In the genomic region with DNA sequence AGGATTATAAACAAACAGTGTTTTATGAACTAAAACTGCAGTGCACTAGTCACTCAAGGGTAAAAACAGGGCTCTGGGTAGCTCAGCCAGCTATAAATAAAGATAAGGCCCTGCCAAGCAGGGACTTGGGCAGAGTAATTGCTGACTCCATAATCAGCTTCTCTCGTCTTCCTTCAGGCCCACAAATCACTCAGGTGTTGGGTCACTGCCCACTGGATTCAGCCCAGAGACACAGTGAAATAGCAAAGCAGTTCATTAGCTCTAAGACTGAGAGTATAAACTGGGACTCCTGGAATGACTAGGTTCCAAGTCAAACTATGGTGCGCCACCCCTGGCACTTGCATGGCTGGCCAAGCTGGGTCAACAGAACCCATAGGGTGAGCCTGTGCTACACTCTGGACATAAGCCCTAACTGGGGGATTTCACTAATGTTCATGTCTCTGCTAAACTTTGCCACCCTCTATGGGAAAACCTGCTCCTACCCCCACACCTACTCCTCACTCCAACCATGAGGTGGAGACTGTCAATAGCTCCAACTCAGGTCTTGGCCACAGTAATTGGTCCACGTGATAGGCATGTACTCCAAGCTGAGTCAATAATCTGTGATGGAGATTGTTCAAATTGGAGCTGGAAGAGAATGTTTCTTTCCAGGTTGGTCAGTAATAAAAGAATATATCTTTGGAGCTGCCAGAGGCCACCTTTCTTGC, we compare ENCODE assay signal across 1 cellular context.
TF ChIP-seq lines count a peak whose summit lies in the region.

No MANE protein-coding gene starts in this region.

TF ChIP-seq in SK-N-SH, 30 proteins besides CTCF, POLR2A, EP300 and RAD21 (continued from another document):
- TF ChIP-seq, protein P1, sequence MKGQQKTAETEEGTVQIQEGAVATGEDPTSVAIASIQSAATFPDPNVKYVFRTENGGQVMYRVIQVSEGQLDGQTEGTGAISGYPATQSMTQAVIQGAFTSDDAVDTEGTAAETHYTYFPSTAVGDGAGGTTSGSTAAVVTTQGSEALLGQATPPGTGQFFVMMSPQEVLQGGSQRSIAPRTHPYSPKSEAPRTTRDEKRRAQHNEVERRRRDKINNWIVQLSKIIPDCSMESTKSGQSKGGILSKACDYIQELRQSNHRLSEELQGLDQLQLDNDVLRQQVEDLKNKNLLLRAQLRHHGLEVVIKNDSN (IDR thresholded peaks at IDR 0.05; ENCODE audit: borderline replicate concordance, low read depth) = no peak
- TF ChIP-seq GABPA (IDR thresholded peaks at IDR 0.05; ENCODE audit: low read depth) = no peak
- TF ChIP-seq, protein P2, sequence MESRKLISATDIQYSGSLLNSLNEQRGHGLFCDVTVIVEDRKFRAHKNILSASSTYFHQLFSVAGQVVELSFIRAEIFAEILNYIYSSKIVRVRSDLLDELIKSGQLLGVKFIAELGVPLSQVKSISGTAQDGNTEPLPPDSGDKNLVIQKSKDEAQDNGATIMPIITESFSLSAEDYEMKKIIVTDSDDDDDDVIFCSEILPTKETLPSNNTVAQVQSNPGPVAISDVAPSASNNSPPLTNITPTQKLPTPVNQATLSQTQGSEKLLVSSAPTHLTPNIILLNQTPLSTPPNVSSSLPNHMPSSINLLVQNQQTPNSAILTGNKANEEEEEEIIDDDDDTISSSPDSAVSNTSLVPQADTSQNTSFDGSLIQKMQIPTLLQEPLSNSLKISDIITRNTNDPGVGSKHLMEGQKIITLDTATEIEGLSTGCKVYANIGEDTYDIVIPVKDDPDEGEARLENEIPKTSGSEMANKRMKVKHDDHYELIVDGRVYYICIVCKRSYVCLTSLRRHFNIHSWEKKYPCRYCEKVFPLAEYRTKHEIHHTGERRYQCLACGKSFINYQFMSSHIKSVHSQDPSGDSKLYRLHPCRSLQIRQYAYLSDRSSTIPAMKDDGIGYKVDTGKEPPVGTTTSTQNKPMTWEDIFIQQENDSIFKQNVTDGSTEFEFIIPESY (IDR thresholded peaks at IDR 0.05; ENCODE audit: borderline replicate concordance, low read depth) = no peak
- TF ChIP-seq RFX5 (IDR thresholded peaks at IDR 0.05; ENCODE audit: low read length) = peak; percentile 62; the same call in 1 of the 2 replicates
- TF ChIP-seq TAF1 (IDR thresholded peaks at IDR 0.05; ENCODE audit: borderline replicate concordance, low read depth, low read length) = no peak
- no peak for TF ChIP-seq JUND (IDR thresholded peaks at IDR 0.05)
- no peak for TF ChIP-seq SMC3 (IDR thresholded peaks at IDR 0.05; ENCODE audit: low read depth, low read length)
- no peak for TF ChIP-seq POLR2AphosphoS5 (IDR thresholded peaks at IDR 0.05; ENCODE audit: low read depth, low read length)
- TF ChIP-seq MXI1 (IDR thresholded peaks at IDR 0.05; ENCODE audit: low read depth, low read length) = no peak
- TF ChIP-seq ELF1 (IDR thresholded peaks at IDR 0.05) = no peak
- no peak for TF ChIP-seq FOXM1 (IDR thresholded peaks at IDR 0.05; ENCODE audit: low read depth)
- TF ChIP-seq RXRA (IDR thresholded peaks at IDR 0.05; ENCODE audit: borderline replicate concordance, low read depth) = no peak
- TF ChIP-seq, protein P3, sequence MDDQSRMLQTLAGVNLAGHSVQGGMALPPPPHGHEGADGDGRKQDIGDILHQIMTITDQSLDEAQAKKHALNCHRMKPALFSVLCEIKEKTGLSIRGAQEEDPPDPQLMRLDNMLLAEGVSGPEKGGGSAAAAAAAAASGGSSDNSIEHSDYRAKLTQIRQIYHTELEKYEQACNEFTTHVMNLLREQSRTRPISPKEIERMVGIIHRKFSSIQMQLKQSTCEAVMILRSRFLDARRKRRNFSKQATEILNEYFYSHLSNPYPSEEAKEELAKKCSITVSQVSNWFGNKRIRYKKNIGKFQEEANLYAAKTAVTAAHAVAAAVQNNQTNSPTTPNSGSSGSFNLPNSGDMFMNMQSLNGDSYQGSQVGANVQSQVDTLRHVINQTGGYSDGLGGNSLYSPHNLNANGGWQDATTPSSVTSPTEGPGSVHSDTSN (IDR thresholded peaks at IDR 0.05) = peak; percentile 22; the same call in 1 of the 2 replicates
- no peak for TF ChIP-seq EZH2phosphoT487 (IDR thresholded peaks at IDR 0.05; ENCODE audit: borderline replicate concordance, low read depth)
- TF ChIP-seq, protein P4, sequence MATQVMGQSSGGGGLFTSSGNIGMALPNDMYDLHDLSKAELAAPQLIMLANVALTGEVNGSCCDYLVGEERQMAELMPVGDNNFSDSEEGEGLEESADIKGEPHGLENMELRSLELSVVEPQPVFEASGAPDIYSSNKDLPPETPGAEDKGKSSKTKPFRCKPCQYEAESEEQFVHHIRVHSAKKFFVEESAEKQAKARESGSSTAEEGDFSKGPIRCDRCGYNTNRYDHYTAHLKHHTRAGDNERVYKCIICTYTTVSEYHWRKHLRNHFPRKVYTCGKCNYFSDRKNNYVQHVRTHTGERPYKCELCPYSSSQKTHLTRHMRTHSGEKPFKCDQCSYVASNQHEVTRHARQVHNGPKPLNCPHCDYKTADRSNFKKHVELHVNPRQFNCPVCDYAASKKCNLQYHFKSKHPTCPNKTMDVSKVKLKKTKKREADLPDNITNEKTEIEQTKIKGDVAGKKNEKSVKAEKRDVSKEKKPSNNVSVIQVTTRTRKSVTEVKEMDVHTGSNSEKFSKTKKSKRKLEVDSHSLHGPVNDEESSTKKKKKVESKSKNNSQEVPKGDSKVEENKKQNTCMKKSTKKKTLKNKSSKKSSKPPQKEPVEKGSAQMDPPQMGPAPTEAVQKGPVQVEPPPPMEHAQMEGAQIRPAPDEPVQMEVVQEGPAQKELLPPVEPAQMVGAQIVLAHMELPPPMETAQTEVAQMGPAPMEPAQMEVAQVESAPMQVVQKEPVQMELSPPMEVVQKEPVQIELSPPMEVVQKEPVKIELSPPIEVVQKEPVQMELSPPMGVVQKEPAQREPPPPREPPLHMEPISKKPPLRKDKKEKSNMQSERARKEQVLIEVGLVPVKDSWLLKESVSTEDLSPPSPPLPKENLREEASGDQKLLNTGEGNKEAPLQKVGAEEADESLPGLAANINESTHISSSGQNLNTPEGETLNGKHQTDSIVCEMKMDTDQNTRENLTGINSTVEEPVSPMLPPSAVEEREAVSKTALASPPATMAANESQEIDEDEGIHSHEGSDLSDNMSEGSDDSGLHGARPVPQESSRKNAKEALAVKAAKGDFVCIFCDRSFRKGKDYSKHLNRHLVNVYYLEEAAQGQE (IDR thresholded peaks at IDR 0.05; ENCODE audit: low read depth, low read length) = no peak
- no peak for TF ChIP-seq NRF1 (IDR thresholded peaks at IDR 0.05; ENCODE audit: low read depth, low read length)
- TF ChIP-seq RCOR1 (IDR thresholded peaks at IDR 0.05; ENCODE audit: low read length) = peak; percentile 88; the same call in 1 of the 2 replicates
- TF ChIP-seq TEAD4 (IDR thresholded peaks at IDR 0.05; ENCODE audit: borderline replicate concordance, insufficient read depth) = no peak
- TF ChIP-seq MEF2A (IDR thresholded peaks at IDR 0.05; ENCODE audit: borderline replicate concordance, low read depth) = no peak
- TF ChIP-seq, protein P5, sequence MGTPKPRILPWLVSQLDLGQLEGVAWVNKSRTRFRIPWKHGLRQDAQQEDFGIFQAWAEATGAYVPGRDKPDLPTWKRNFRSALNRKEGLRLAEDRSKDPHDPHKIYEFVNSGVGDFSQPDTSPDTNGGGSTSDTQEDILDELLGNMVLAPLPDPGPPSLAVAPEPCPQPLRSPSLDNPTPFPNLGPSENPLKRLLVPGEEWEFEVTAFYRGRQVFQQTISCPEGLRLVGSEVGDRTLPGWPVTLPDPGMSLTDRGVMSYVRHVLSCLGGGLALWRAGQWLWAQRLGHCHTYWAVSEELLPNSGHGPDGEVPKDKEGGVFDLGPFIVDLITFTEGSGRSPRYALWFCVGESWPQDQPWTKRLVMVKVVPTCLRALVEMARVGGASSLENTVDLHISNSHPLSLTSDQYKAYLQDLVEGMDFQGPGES (IDR thresholded peaks at IDR 0.05; ENCODE audit: low read depth, low read length) = no peak
